Comparison of ENCODE assay signal across 16 cellular contexts in genomic region chr16:22937169-22937568, GRCh38.
DNase-seq lines count a peak whose midpoint lies in the region; ATAC-seq and TF ChIP-seq lines count a peak whose summit lies in the region.
"Had no signal": no experiment of that assay in that cellular context is flagged by ENCODE, and none has a peak within 500 bp of the region (broad histone marks: within the 10 kb centered on the region; RNA-seq: fewer than 3 reads in every experiment).

No MANE protein-coding gene starts in this region.

- RAD21 ChIA-PET in HCT116 (lab: Charles Lee; ENCODE audit: low non-redundant PET in 1 of 2, low total read pairs in 2 of 2, uncharacterized antibody in 2 of 2, unreplicated experiment in 2 of 2) = no interaction called here

- H3K79me2 ChIP-seq in HCT116 (ENCODE audit: insufficient read depth, low read length) (no peaks in the 10 kb centered on the region), mammary epithelial cell (ENCODE audit: insufficient read depth, low read length) (no peaks in the 10 kb centered on the region)

- CTCF ChIA-PET in HCT116 (lab: Charles Lee) (no interaction called here), mammary epithelial cell (lab: Charles Lee; ENCODE audit: low non-redundant PET) (no interaction called here)

- H3K27ac ChIP-seq in HCT116 (ENCODE audit: low read depth, low read length) (no peak overlapping the region), mammary epithelial cell (ENCODE audit: insufficient read depth, low read depth, low read length) (no peak overlapping the region), epithelial cell of prostate (no peak overlapping the region), SJCRH30 (no peak overlapping the region)
- H3K27ac ChIP-seq: GM23248 had no signal

- POLR2A ChIA-PET in HCT116 (lab: Charles Lee) = no interaction called here

- H3K4me1 ChIP-seq in HCT116 (ENCODE audit: control insufficient read depth in 1 of 2, insufficient read depth in 2 of 2, low read length in 2 of 2) (no peaks in the 10 kb centered on the region; a peak in 1 of 4 replicates), mammary epithelial cell (ENCODE audit: insufficient read depth, low read length) (peaks cover 22% of the 10 kb centered on the region), SJCRH30 (no peaks in the 10 kb centered on the region)

- no peak for TF ChIP-seq EP300 in Ishikawa (IDR thresholded peaks at IDR 0.05; ENCODE audit: borderline replicate concordance)

- dilution Hi-C loops in mammary epithelial cell (cut with HindIII; ENCODE audit: low sequenced_read_pairs) = no loop called here

- no peak for DNase-seq in HCT116 (ENCODE audit: low read depth, low spot score)
- peak; percentile 77 for DNase-seq in mammary epithelial cell
- peak; percentile 44 for DNase-seq in epithelial cell of prostate (ENCODE audit: low read depth, low spot score)
- no peak for DNase-seq in germinal center (ENCODE audit: low spot score)
- no peak for DNase-seq in NCI-H1092 treated with DMSO at 0.1 percent for 48 hours (lab: John Stamatoyannopoulos, UW)
- DNase-seq in kidney glomerular epithelial cell (lab: John Stamatoyannopoulos, UW) = no peak
- DNase-seq in SJCRH30 = no peak
- DNase-seq: CD8-positive, alpha-beta T cell; COR-L47; DMS153; DMS79 treated with DMSO at 0.1 percent for 48 hours; EL; GM23248; H9; HFFc6 had no signal

- TF ChIP-seq RAD21 in HCT116 (IDR thresholded peaks at IDR 0.05; ENCODE audit: low read depth) (no peak), Ishikawa (IDR thresholded peaks at IDR 0.05; ENCODE audit: low read depth) (no peak)

- H3K27me3 ChIP-seq in HCT116 (ENCODE audit: insufficient read depth, low read length) (peaks cover 22% of the 10 kb centered on the region), mammary epithelial cell (ENCODE audit: insufficient read depth, low read length) (no peaks in the 10 kb centered on the region), SJCRH30 (no peaks in the 10 kb centered on the region)

- in situ Hi-C loops in mammary epithelial cell (cut with MboI; ENCODE audit: low sequenced_read_pairs in 2 of 2) = no loop called here

- H4K20me1 ChIP-seq in HCT116 (ENCODE audit: insufficient read depth) = no peaks in the 10 kb centered on the region
- H4K20me1 ChIP-seq in mammary epithelial cell (ENCODE audit: insufficient read depth, low read length) = no peaks in the 10 kb centered on the region

- ATAC-seq in HCT116 = no peak
- ATAC-seq: CD8-positive, alpha-beta T cell had no signal

- H3K9me2 ChIP-seq in HCT116 (ENCODE audit: insufficient read depth) = no peaks in the 10 kb centered on the region

- H3K36me3 ChIP-seq in HCT116 (ENCODE audit: control insufficient read depth in 1 of 2, insufficient read depth in 2 of 2, low read length in 2 of 2) (no peaks in the 10 kb centered on the region), mammary epithelial cell (ENCODE audit: insufficient read depth, low read length) (no peaks in the 10 kb centered on the region), SJCRH30 (no peaks in the 10 kb centered on the region)

- BruUV-seq in HCT116 (replicated peaks; lab: Mats Ljungman, UMichigan) (no TSS peak), mammary epithelial cell (replicated peaks; lab: Mats Ljungman, UMichigan) (no TSS peak)

- H3K9ac ChIP-seq in HCT116 (ENCODE audit: low read length) = no peak overlapping the region
- no peak overlapping the region for H3K9ac ChIP-seq in mammary epithelial cell (ENCODE audit: insufficient read depth, low read length)
- H3K9ac ChIP-seq: GM23248 had no signal

- no peak for TF ChIP-seq POLR2A in HCT116 (IDR thresholded peaks at IDR 0.05; ENCODE audit: borderline replicate concordance, extremely low read depth, insufficient read depth, insufficient read length)

- H3K9me3 ChIP-seq in HCT116 (ENCODE audit: control insufficient read depth in 1 of 2, insufficient read depth in 1 of 2, low read depth in 1 of 2, low read length in 2 of 2) (no peaks in the 10 kb centered on the region), mammary epithelial cell (replicated peaks; ENCODE audit: insufficient read depth, low read length) (no peaks in the 10 kb centered on the region), SJCRH30 (replicated peaks) (no peaks in the 10 kb centered on the region)

- H2AFZ ChIP-seq in HCT116 (ENCODE audit: low read depth, low read length, poor library complexity, severe bottlenecking) (no peak overlapping the region), mammary epithelial cell (ENCODE audit: low read depth, low read length) (no peak overlapping the region)
- H2AFZ ChIP-seq: GM23248 had no signal

- H3K4me2 ChIP-seq in HCT116 (ENCODE audit: low read length) (no peak overlapping the region), mammary epithelial cell (ENCODE audit: insufficient read depth, low read depth, low read length) (no peak overlapping the region)

- intact Hi-C loops in HCT116 (cut with micrococcal nuclease) (no loop called here), mammary epithelial cell (cut with micrococcal nuclease) (no loop called here)

- H3K4me3 ChIP-seq in HCT116 (replicated peaks in 1 of 2; ENCODE audit: low read depth in 1 of 2, low read length in 2 of 2) (no peak overlapping the region), mammary epithelial cell (replicated peaks in 1 of 3; ENCODE audit: insufficient read depth in 1 of 3, low read depth in 2 of 3, low read length in 3 of 3) (no peak overlapping the region), SJCRH30 (no peak overlapping the region)
- H3K4me3 ChIP-seq: GM23248 had no signal

- WGBS in mammary epithelial cell (ENCODE audit: low coverage, missing lambda C conversion rate) = 34% methylated on average over 6 of the region's 6 CpGs

- no peak for TF ChIP-seq CTCF in HCT116 (IDR thresholded peaks at IDR 0.05 in 2 of 3, conservative IDR thresholded peaks at IDR 0.05 in 1 of 3; ENCODE audit: borderline replicate concordance in 1 of 3, insufficient read depth in 1 of 3, low read depth in 2 of 3, low read length in 2 of 3)
- no peak for TF ChIP-seq CTCF in mammary epithelial cell (conservative IDR thresholded peaks at IDR 0.05 in 1 of 2, IDR thresholded peaks at IDR 0.05 in 1 of 2; ENCODE audit: extremely low read depth in 1 of 2, insufficient read depth in 1 of 2, low read depth in 1 of 2, low read length in 2 of 2)

TF ChIP-seq in HCT116, 20 proteins besides CTCF, POLR2A, EP300 and RAD21:
- TF ChIP-seq CEBPB (IDR thresholded peaks at IDR 0.05; ENCODE audit: low read depth) = peak; percentile 40; the same call in 1 of the 2 replicates
- TF ChIP-seq MAX (IDR thresholded peaks at IDR 0.05) = no peak
- no peak for TF ChIP-seq POLR2AphosphoS5 (IDR thresholded peaks at IDR 0.05; ENCODE audit: low read depth, low read length)
- no peak for TF ChIP-seq SP1 (IDR thresholded peaks at IDR 0.05; ENCODE audit: low read depth)

TF ChIP-seq in Ishikawa, 13 proteins besides CTCF, POLR2A, EP300 and RAD21:
- TF ChIP-seq CEBPB (IDR thresholded peaks at IDR 0.05) = peak; percentile 71
- no peak for TF ChIP-seq TEAD4 (IDR thresholded peaks at IDR 0.05)

Comparison
In these comparisons a context has a peak if more than half of its experiments do, and no peak if none do; other contexts are left out.
1. DNase-seq: peak in mammary epithelial cell (single experiment) and epithelial cell of prostate (single experiment); none in HCT116 (single experiment), germinal center (single experiment), NCI-H1092 treated with DMSO at 0.1 percent for 48 hours (single experiment), kidney glomerular epithelial cell (single experiment) and SJCRH30 (0 of 2).